28 cellular contexts compared by ENCODE assay signal in the genomic region with DNA sequence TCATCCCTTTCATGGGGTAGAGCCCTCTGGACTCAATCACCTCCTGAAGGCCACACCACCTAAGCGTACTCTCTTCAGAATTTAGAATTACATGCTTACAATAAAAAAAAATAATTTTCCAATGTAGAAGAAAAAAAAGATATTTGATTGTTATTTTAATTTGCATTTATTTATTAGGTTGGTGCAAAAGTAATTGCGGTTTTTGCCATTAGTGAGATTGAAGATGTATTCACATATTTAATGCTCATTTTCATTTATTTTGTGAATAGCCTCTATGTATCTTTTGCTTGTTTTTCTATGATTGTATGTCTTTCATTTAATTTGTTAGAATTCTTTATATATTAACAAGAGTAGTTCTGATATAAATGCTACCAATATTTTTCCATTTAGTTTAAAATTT.
"Had no signal": no experiment of that assay in that cellular context is flagged by ENCODE, and none has a peak within 500 bp of the region (broad histone marks: within the 10 kb centered on the region; RNA-seq: fewer than 3 reads in every experiment).

No MANE protein-coding gene starts in this region.

- H3K27ac Mint-ChIP-seq: immature natural killer cell; naive thymus-derived CD4-positive, alpha-beta T cell; natural killer cell treated with Interleukin-12 subunit alpha and Interleukin-12 subunit beta and Interleukin-15 and Interleukin-18, amount 100 ng/mL, for 72 hours; stimulated activated memory B cell treated with anti-CD40 and anti-IgM and Interleukin-4, amounts not matched to agents 10 μg/mL and 1 μg/mL and 100 μg/mL, for 72 hours; stimulated activated naive CD8-positive, alpha-beta T cell treated with anti-CD3 and anti-CD28 coated beads, Interleukin-15, amount 100 ng/mL, for 72 hours; type B pancreatic cell had no signal

- H3K27ac ChIP-seq: left ventricle myocardium inferior, pancreas, prostate gland, sigmoid colon, tibial nerve, uterus had no signal

- H3K4me2 ChIP-seq: smooth muscle cell had no signal

- H3K36me3 ChIP-seq: left ventricle myocardium inferior, pancreas, prostate gland, sigmoid colon, tibial nerve, uterus had no signal

- H3K9me3 Mint-ChIP-seq: stimulated activated memory B cell treated with anti-CD40 and anti-IgM and Interleukin-4, amounts not matched to agents 10 μg/mL and 1 μg/mL and 100 μg/mL, for 72 hours; stimulated activated naive CD8-positive, alpha-beta T cell treated with anti-CD3 and anti-CD28 coated beads, Interleukin-15, amount 100 ng/mL, for 72 hours had no signal

- FAIRE-seq: islet of Langerhans, pancreas had no signal

- H3K36me3 Mint-ChIP-seq: immature natural killer cell; naive thymus-derived CD4-positive, alpha-beta T cell; natural killer cell treated with Interleukin-12 subunit alpha and Interleukin-12 subunit beta and Interleukin-15 and Interleukin-18, amount 100 ng/mL, for 72 hours; stimulated activated memory B cell treated with anti-CD40 and anti-IgM and Interleukin-4, amounts not matched to agents 10 μg/mL and 1 μg/mL and 100 μg/mL, for 72 hours; type B pancreatic cell had no signal

- H3K9me3 ChIP-seq: mucosa of descending colon, pancreas, prostate gland, sigmoid colon, tibial nerve, uterus had no signal

- H3K4me3 ChIP-seq: left ventricle myocardium inferior, lung, mucosa of descending colon, pancreas, prostate gland, sigmoid colon, smooth muscle cell, tibial nerve, uterus had no signal

- H3K27me3 ChIP-seq: pancreas, sigmoid colon, tibial nerve, uterus had no signal

- H3K4me1 ChIP-seq: left ventricle myocardium inferior, pancreas, prostate gland, uterus had no signal

- DNase-seq: hypothalamus; immature natural killer cell; left ventricle myocardium inferior; midbrain; mucosa of descending colon; naive thymus-derived CD4-positive, alpha-beta T cell; nucleus accumbens; pancreas; posterior cingulate gyrus; retina; right cardiac atrium; sigmoid colon; stimulated activated CD4-positive, alpha-beta T cell treated with anti-CD3 and anti-CD28 coated beads, Interleukin-1b, Interleukin-23, amount 100 ng/mL, for 48 hours; stimulated activated CD4-positive, alpha-beta T cell treated with anti-CD3 and anti-CD28 coated beads, Interleukin-2, amount 100 ng/mL, for 48 hours; stimulated activated CD4-positive, alpha-beta T cell treated with anti-CD3 and anti-CD28 coated beads, Interleukin-4, amount 100 ng/mL, for 4 hours; stimulated activated CD8-positive, alpha-beta memory T cell treated with anti-CD3 and anti-CD28 coated beads, Interleukin-4, amount 100 ng/mL, for 48 hours; stimulated activated naive CD4-positive, alpha-beta T cell treated with Interleukin-2 at 50 U/mL for 16 hours; stimulated activated naive CD8-positive, alpha-beta T cell treated with anti-CD3 and anti-CD28 coated beads, Interleukin-15, amount 100 ng/mL, for 72 hours; substantia nigra; uterus had no signal

- ATAC-seq: mucosa of descending colon; naive thymus-derived CD4-positive, alpha-beta T cell; natural killer cell treated with Interleukin-12 subunit alpha and Interleukin-12 subunit beta and Interleukin-15 and Interleukin-18, amount 100 ng/mL, for 72 hours; pancreas; right cardiac atrium; stimulated activated naive CD8-positive, alpha-beta T cell treated with anti-CD3 and anti-CD28 coated beads, Interleukin-15, amount 100 ng/mL, for 72 hours had no signal
